In genomic region chr6:37017606-37018005, GRCh38 we compare ENCODE assay signal across 10 cellular contexts. TPM values are rescaled to one million over a fixed set of nuclear protein-coding genes. Genes with fewer than 3 reads are reported as not detected.
A peak's percentile ranks its signal among the peaks of the same experiment; 100 is the strongest.
DNase-seq lines count a peak whose midpoint lies in the region; ATAC-seq, FAIRE-seq and TF ChIP-seq lines count a peak whose summit lies in the region.
"Had no signal": no experiment of that assay in that cellular context is flagged by ENCODE, and none has a peak within 500 bp of the region (broad histone marks: within the 10 kb centered on the region; RNA-seq: fewer than 3 reads in every experiment).

No MANE protein-coding gene starts in this region.

- H3K9me3 Mint-ChIP-seq in CD4-positive, alpha-beta T cell: no peaks in the 10 kb centered on the region

- H3K36me3 ChIP-seq in K562 (ENCODE audit: control insufficient read depth, insufficient read depth, low read length): no peaks in the 10 kb centered on the region

- CTCF ChIA-PET in CD4-positive, alpha-beta T cell (lab: Charles Lee): interaction anchor here (0.7 to 9.0 kb wide), 54 partner anchors 11 to 403 kb away, joined by 3 to 205 read pairs (median 4); partner anchors contain the start of genes C6orf89, FGD2, MTCH1 and PIM1
- CTCF ChIA-PET in K562 (lab: Yijun Ruan, JAX; ENCODE audit: low intra/inter-chr PET ratio): interaction anchor here (0.6 to 9.7 kb wide), 21 partner anchors 12 to 674 kb away, joined by 3 to 204 read pairs (median 6); partner anchors contain the start of genes C6orf89 and PIM1

- intact Hi-C loops in CD4-positive, alpha-beta T cell (cut with DNase I, micrococcal nuclease): loop anchor here (1.0 to 10.0 kb wide), 13 partner anchors 31 to 393 kb away; partner anchors contain the start of genes C6orf89 (in 2 of the 2) and MTCH1 (in 1 of the 2)
- intact Hi-C loops in K562 (cut with micrococcal nuclease): loop anchor here (1.0 to 10.0 kb wide), 7 partner anchors 40 to 298 kb away; partner anchors contain the start of gene C6orf89

- no peak overlapping the region for H3K4me2 ChIP-seq in K562 (ENCODE audit: insufficient read depth, low read length)

- no peaks in the 10 kb centered on the region for H3K36me3 Mint-ChIP-seq in CD4-positive, alpha-beta T cell (ENCODE audit: low read depth)

- H3K4me3 ChIP-seq in K562: no peak overlapping the region
- H3K4me3 ChIP-seq: body of pancreas had no signal

- TF ChIP-seq RAD21 in K562 (CRISPR knock-in tag; conservative IDR thresholded peaks at IDR 0.05 in 1 of 2, IDR thresholded peaks at IDR 0.05 in 1 of 2): no peak

- H3K27me3 ChIP-seq in CD4-positive, alpha-beta T cell (ENCODE audit: control insufficient read depth, insufficient read depth, low read length): no peaks in the 10 kb centered on the region
- no peaks in the 10 kb centered on the region; a peak in 1 of 5 replicates for H3K27me3 ChIP-seq in K562 (ENCODE audit: control insufficient read depth in 2 of 2, insufficient read depth in 2 of 2, low read length in 2 of 2)
- H3K27me3 ChIP-seq: body of pancreas had no signal

- no peaks in the 10 kb centered on the region for H3K27me3 Mint-ChIP-seq in CD4-positive, alpha-beta T cell

- ATAC-seq in CD4-positive, alpha-beta T cell (ENCODE audit: poor library complexity): no peak
- ATAC-seq in HG03354 (IDR thresholded peaks at IDR 0.05; ENCODE audit: poor library complexity, severe bottlenecking, unreplicated experiment): peak; percentile 14
- ATAC-seq in K562: no peak
- ATAC-seq in omental fat pad (ENCODE audit: low FRiP score): peak; percentile 3
- no peak for ATAC-seq in HG03135 (IDR thresholded peaks at IDR 0.05; ENCODE audit: unreplicated experiment)

- DNase-seq in CD4-positive, alpha-beta T cell: no peak
- DNase-seq in K562 (ENCODE audit: extremely low read depth in 1 of 4, low spot score in 3 of 4) (no peak), omental fat pad (ENCODE audit: low spot score) (no peak), NCI-H345 (lab: John Stamatoyannopoulos, UW) (no peak), NCI-H2029 (lab: John Stamatoyannopoulos, UW) (no peak), hepatic stellate cell (ENCODE audit: low spot score) (no peak)

- no peaks in the 10 kb centered on the region for H3K9me3 ChIP-seq in CD4-positive, alpha-beta T cell (ENCODE audit: control insufficient read depth, low read length)
- no peaks in the 10 kb centered on the region for H3K9me3 ChIP-seq in K562 (replicated peaks; ENCODE audit: control insufficient read depth, insufficient read depth, low read depth, low read length)
- H3K9me3 ChIP-seq: body of pancreas had no signal

- TF ChIP-seq EP300 in K562 (IDR thresholded peaks at IDR 0.05; ENCODE audit: low read length): no peak

- POLR2A ChIA-PET in CD4-positive, alpha-beta T cell (lab: Charles Lee): interaction anchor here (0.7 to 10.2 kb wide), 15 partner anchors 11 to 251 kb away, joined by 3 to 164 read pairs (median 5); partner anchors contain the start of genes C6orf89, MTCH1, PIM1 and PPIL1
- POLR2A ChIA-PET in K562 (lab: Yijun Ruan, JAX): interaction anchor here (0.6 to 2.5 kb wide), 18 partner anchors 10 to 562 kb away, joined by 3 to 14 read pairs (median 4); partner anchors contain the start of genes C6orf89 and MTCH1

- peaks cover 4% of the 10 kb centered on the region; the same call in 1 of the 2 replicates for H4K20me1 ChIP-seq in K562 (replicated peaks; ENCODE audit: control insufficient read depth, insufficient read depth, low read length)

- H3K9me1 ChIP-seq in K562 (ENCODE audit: control insufficient read depth, insufficient read depth, low read length): peaks cover 3% of the 10 kb centered on the region

- peaks cover 33% of the 10 kb centered on the region for H3K4me1 Mint-ChIP-seq in CD4-positive, alpha-beta T cell (ENCODE audit: low read depth)

- in situ Hi-C loops in K562 (cut with MboI): loop anchor here (25.0 kb wide), 1 partner anchor 1470 kb away; no protein-coding TSS in a partner anchor

- peak overlapping the region; percentile 71; the same call in 1 of the 2 replicates for H2AFZ ChIP-seq in K562 (ENCODE audit: low read depth, low read length)

- BruUV-seq in K562 (replicated peaks; lab: Mats Ljungman, UMichigan): no TSS peak

- no peak for FAIRE-seq in K562 (lab: Jason Lieb, UNC)

- H3K4me1 ChIP-seq in K562 (replicated peaks in 1 of 2; ENCODE audit: control insufficient read depth in 2 of 2, insufficient read depth in 2 of 2, low read length in 2 of 2): peaks cover 13 to 26% of the 10 kb centered on the region in 2 experiments

- H3K27ac ChIP-seq in CD4-positive, alpha-beta T cell (ENCODE audit: low read depth, low read length): no peak overlapping the region
- no peak overlapping the region for H3K27ac ChIP-seq in K562 (ENCODE audit: extremely low read depth, low read depth, low read length)

- no peak overlapping the region for H3K4me3 Mint-ChIP-seq in CD4-positive, alpha-beta T cell

- no peaks in the 10 kb centered on the region for H3K79me2 ChIP-seq in K562 (ENCODE audit: control insufficient read depth, insufficient read depth, low read length)

- no peak for TF ChIP-seq CTCF in CD4-positive, alpha-beta T cell (IDR thresholded peaks at IDR 0.05)
- TF ChIP-seq CTCF in K562 (IDR thresholded peaks at IDR 0.05 in 2 of 3, conservative IDR thresholded peaks at IDR 0.05 in 1 of 3; ENCODE audit: insufficient read depth in 2 of 3, low read depth in 1 of 3, low read length in 3 of 3) (no peak), omental fat pad (IDR thresholded peaks at IDR 0.05) (no peak)

- TF ChIP-seq POLR2A in K562 (conservative IDR thresholded peaks at IDR 0.05): no peak

- 54% methylated on average over 2 of the region's 2 CpGs for WGBS in K562 (ENCODE audit: insufficient coverage, low coverage, missing lambda C conversion rate)

- peak overlapping the region; percentile 14 for H3K27ac Mint-ChIP-seq in CD4-positive, alpha-beta T cell

- 0 out of 4 replicates have a peak overlapping the region, but pooled peaks of 1 of the 2 experiments have one; percentile 12 for H3K9ac ChIP-seq in K562 (ENCODE audit: insufficient read depth in 1 of 2, low read depth in 2 of 2, low read length in 2 of 2)

RNA-seq across cellular contexts. Expression of gene FGD2, which starts 12.2 kb away (rescaled TPM):
- total RNA-seq in CD4-positive, alpha-beta T cell: 1 to 10 TPM; 1.2 TPM
- total RNA-seq in K562 (2011; cell fraction: chromatin; rRNA removed; ENCODE audit: low replicate concordance): 0.30 and 0.49 TPM in 2 replicates
- total RNA-seq in K562 (2011; cell fraction: nucleolus; rRNA removed): 0.13 TPM in 1 of 2 replicates, not detected in the other
- 0.37 TPM in 1 of 2 replicates, not detected in the other for total RNA-seq in K562 (2011; cell fraction: nucleoplasm; rRNA removed)
- total RNA-seq in K562 (2014; rRNA removed): 0.04 TPM in 1 of 2 replicates, not detected in the other
- not detected in 2 replicates for total RNA-seq in K562 (2014; rRNA removed; fragmentation: Illumina TruSeq; extraction: Trizol)
- total RNA-seq in K562 (2015; rRNA removed; fragmentation: Illumina TruSeq; extraction: Trizol): 0.15 TPM in 1 of 2 replicates, not detected in the other
- total RNA-seq in K562 (2021): 0.13 TPM in 1 of 2 replicates, not detected in the other
- 0.04 TPM in 1 of 2 replicates, not detected in the other for polyA plus RNA-seq in K562 (2011; rRNA removed)
- polyA plus RNA-seq in K562 (2011; cell fraction: cytosol; rRNA removed): 0.04 and 0.06 TPM in 2 replicates
- 0.15 and 0.44 TPM in 2 replicates for polyA plus RNA-seq in K562 (2011; cell fraction: nucleus; rRNA removed)
- 0.17 and 0.42 TPM in 2 replicates for polyA plus RNA-seq in K562 (2012)
- polyA plus RNA-seq in K562 (2014; fragmentation: Illumina TruSeq; extraction: Trizol): not detected in 2 replicates
- polyA plus RNA-seq in K562 (2014; fragmentation: Nextera tagmentation; extraction: Ambion mirVana): not detected
- polyA plus RNA-seq in K562 (2014; rRNA removed): 0.09 TPM in 1 of 2 replicates, not detected in the other
- polyA minus RNA-seq in K562 (2011; rRNA and poly(A)+ RNA removed): 0.03 TPM in 1 of 2 replicates, not detected in the other
- not detected in 2 replicates for polyA minus RNA-seq in K562 (2011; cell fraction: cytosol; rRNA and poly(A)+ RNA removed)
- polyA minus RNA-seq in K562 (2011; cell fraction: nucleus; rRNA and poly(A)+ RNA removed): 0.33 TPM in 1 of 2 replicates, not detected in the other
- 10 to 100 TPM; 20.0 to 83.6 (median 63.0) TPM for total RNA-seq in omental fat pad
- total RNA-seq: fibroblast of villous mesenchyme had no signal

RNA-seq across cellular contexts. Expression of gene MTCH1, which starts 31.6 kb away (rescaled TPM):
- total RNA-seq in CD4-positive, alpha-beta T cell: 100 to 1,000 TPM; 231 to 239 TPM
- total RNA-seq in K562 (2011; cell fraction: chromatin; rRNA removed; ENCODE audit: low replicate concordance): 102 and 218 TPM in 2 replicates
- 162 and 195 TPM in 2 replicates for total RNA-seq in K562 (2011; cell fraction: nucleolus; rRNA removed)
- 126 and 134 TPM in 2 replicates for total RNA-seq in K562 (2011; cell fraction: nucleoplasm; rRNA removed)
- total RNA-seq in K562 (2014; rRNA removed) (118 and 148 TPM in 2 replicates), K562 (2014; rRNA removed; fragmentation: Illumina TruSeq; extraction: Trizol) (98.3 and 112 TPM in 2 replicates), K562 (2015; rRNA removed; fragmentation: Illumina TruSeq; extraction: Trizol) (114 and 122 TPM in 2 replicates), K562 (2021) (153 and 161 TPM in 2 replicates), omental fat pad (100 to 1,000 TPM; 227 to 251 (median 239) TPM)
- polyA plus RNA-seq in K562 (2011; rRNA removed) (135 and 137 TPM in 2 replicates), K562 (2014; fragmentation: Illumina TruSeq; extraction: Trizol) (125 and 128 TPM in 2 replicates), K562 (2014; fragmentation: Nextera tagmentation; extraction: Ambion mirVana) (10 to 100 TPM in 1 of 2 experiments, 1 to 10 TPM in 1; 7.9 to 14.1 TPM), K562 (2014; rRNA removed) (102 and 116 TPM in 2 replicates)
- polyA plus RNA-seq in K562 (2011; cell fraction: cytosol; rRNA removed): 156 and 157 TPM in 2 replicates
- 338 and 345 TPM in 2 replicates for polyA plus RNA-seq in K562 (2011; cell fraction: nucleus; rRNA removed)
- 148 and 189 TPM in 2 replicates for polyA plus RNA-seq in K562 (2012)
- polyA minus RNA-seq in K562 (2011; rRNA and poly(A)+ RNA removed): 101 and 125 TPM in 2 replicates
- polyA minus RNA-seq in K562 (2011; cell fraction: cytosol; rRNA and poly(A)+ RNA removed): 65.4 and 66.7 TPM in 2 replicates
- 139 and 166 TPM in 2 replicates for polyA minus RNA-seq in K562 (2011; cell fraction: nucleus; rRNA and poly(A)+ RNA removed)

Comparison
In these comparisons a context has a peak if more than half of its experiments do, and no peak if none do; other contexts are left out.
1. ATAC-seq: peak in HG03354 (single experiment) and omental fat pad (single experiment); none in CD4-positive, alpha-beta T cell (single experiment), K562 (single experiment) and HG03135 (single experiment).
2. RNA of gene FGD2, which starts 12.2 kb away (total RNA-seq): 20.0 to 83.6 TPM in omental fat pad; 1.2 TPM in CD4-positive, alpha-beta T cell and 0.04 to 0.49 TPM in K562; every median in the first group is over 4 times any median in the second.